Comparison of ENCODE assay signal across 25 cellular contexts in genomic region chr22:47054231-47055072, GRCh38.
A peak's percentile ranks its signal among the peaks of the same experiment; 100 is the strongest.
DNase-seq lines count a peak whose midpoint lies in the region; ATAC-seq and TF ChIP-seq lines count a peak whose summit lies in the region.
"Had no signal": no experiment of that assay in that cellular context is flagged by ENCODE, and none has a peak within 500 bp of the region (broad histone marks: within the 10 kb centered on the region; RNA-seq: fewer than 3 reads in every experiment).

No MANE protein-coding gene starts in this region.

- no peaks in the 10 kb centered on the region for H3F3A ChIP-seq in neural progenitor cell (ENCODE audit: low read depth)

- H3K4me1 ChIP-seq in neural progenitor cell: peaks cover 26% of the 10 kb centered on the region
- H3K4me1 ChIP-seq: stomach, tibial artery had no signal

- H3K79me2 ChIP-seq in neural progenitor cell (ENCODE audit: low read depth): no peaks in the 10 kb centered on the region

- H3K27me3 ChIP-seq in neural progenitor cell: no peaks in the 10 kb centered on the region
- H3K27me3 ChIP-seq: body of pancreas, dorsolateral prefrontal cortex, stomach, tibial artery had no signal

- H3K27ac Mint-ChIP-seq in stimulated activated naive CD8-positive, alpha-beta T cell treated with anti-CD3 and anti-CD28 coated beads, Interleukin-15, Interleukin-2, amounts not matched to agents 100 ng/mL and 50 ng/mL, for 24 hours: peak overlapping the region; percentile 13
- H3K27ac Mint-ChIP-seq in chondrocyte (ENCODE audit: unreplicated experiment) (no peak overlapping the region), neural progenitor cell (peak overlapping the region; percentile 69)
- H3K27ac Mint-ChIP-seq: progenitor cell of endocrine pancreas had no signal

- H3K27ac ChIP-seq in neural progenitor cell: no peak overlapping the region
- H3K27ac ChIP-seq: body of pancreas, dorsolateral prefrontal cortex, stomach, tibial artery had no signal

- no peak for ATAC-seq in stimulated activated naive CD8-positive, alpha-beta T cell treated with anti-CD3 and anti-CD28 coated beads, Interleukin-15, Interleukin-2, amounts not matched to agents 100 U/mL and 50 U/mL, for 24 hours
- ATAC-seq in HG02678 (IDR thresholded peaks at IDR 0.05; ENCODE audit: unreplicated experiment) (no peak), HG03565 (IDR thresholded peaks at IDR 0.05; ENCODE audit: unreplicated experiment) (no peak)
- ATAC-seq: HCT116; mucosa of descending colon; natural killer cell treated with Interleukin-12 subunit alpha and Interleukin-12 subunit beta and Interleukin-15 and Interleukin-18, amount 100 ng/mL, for 72 hours had no signal

- H3K9me3 Mint-ChIP-seq in stimulated activated naive CD8-positive, alpha-beta T cell treated with anti-CD3 and anti-CD28 coated beads, Interleukin-15, Interleukin-2, amounts not matched to agents 100 ng/mL and 50 ng/mL, for 24 hours: no peaks in the 10 kb centered on the region
- no peaks in the 10 kb centered on the region for H3K9me3 Mint-ChIP-seq in chondrocyte (ENCODE audit: low read depth)
- H3K9me3 Mint-ChIP-seq in neural progenitor cell: no peaks in the 10 kb centered on the region
- H3K9me3 Mint-ChIP-seq: natural killer cell treated with Interleukin-12 subunit alpha and Interleukin-12 subunit beta and Interleukin-15 and Interleukin-18, amount 100 ng/mL, for 72 hours had no signal

- peaks cover 17% of the 10 kb centered on the region for H3K36me3 Mint-ChIP-seq in stimulated activated naive CD8-positive, alpha-beta T cell treated with anti-CD3 and anti-CD28 coated beads, Interleukin-15, Interleukin-2, amounts not matched to agents 100 ng/mL and 50 ng/mL, for 24 hours (ENCODE audit: low read depth)
- H3K36me3 Mint-ChIP-seq in chondrocyte (ENCODE audit: low read depth) (peaks cover 2% of the 10 kb centered on the region), neural progenitor cell (peaks cover 1% of the 10 kb centered on the region)
- H3K36me3 Mint-ChIP-seq: natural killer cell treated with Interleukin-12 subunit alpha and Interleukin-12 subunit beta and Interleukin-15 and Interleukin-18, amount 100 ng/mL, for 72 hours had no signal

- H3K4me3 Mint-ChIP-seq in stimulated activated naive CD8-positive, alpha-beta T cell treated with anti-CD3 and anti-CD28 coated beads, Interleukin-15, Interleukin-2, amounts not matched to agents 100 ng/mL and 50 ng/mL, for 24 hours: no peak overlapping the region
- H3K4me3 Mint-ChIP-seq in chondrocyte (ENCODE audit: unreplicated experiment) (no peak overlapping the region), neural progenitor cell (no peak overlapping the region)
- H3K4me3 Mint-ChIP-seq: natural killer cell treated with Interleukin-12 subunit alpha and Interleukin-12 subunit beta and Interleukin-15 and Interleukin-18, amount 100 ng/mL, for 72 hours had no signal

- H3K4me3 ChIP-seq in neural progenitor cell: no peak overlapping the region
- H3K4me3 ChIP-seq: body of pancreas, dorsolateral prefrontal cortex, mucosa of descending colon, stomach, tibial artery had no signal

- H3K36me3 ChIP-seq in neural progenitor cell: no peaks in the 10 kb centered on the region

- no peaks in the 10 kb centered on the region for H3K9me3 ChIP-seq in neural progenitor cell (ENCODE audit: low read depth)
- H3K9me3 ChIP-seq: body of pancreas, mucosa of descending colon, SK-N-SH, stomach, tibial artery had no signal

- no peak overlapping the region for H2AFZ ChIP-seq in neural progenitor cell (replicated peaks)

- no peak overlapping the region for H3K9ac ChIP-seq in neural progenitor cell
- H3K9ac ChIP-seq: SK-N-SH had no signal

- DNase-seq in stimulated activated naive CD8-positive, alpha-beta T cell treated with anti-CD3 and anti-CD28 coated beads, Interleukin-15, Interleukin-2, amounts not matched to agents 100 U/mL and 50 U/mL, for 24 hours: no peak
- peak; percentile 71 for DNase-seq in chondrocyte (ENCODE audit: low spot score)
- no peak for DNase-seq in neural progenitor cell (ENCODE audit: low spot score)
- no peak for DNase-seq in stimulated activated CD4-positive, alpha-beta T cell treated with anti-CD3 and anti-CD28 coated beads, Interleukin-1b, Interleukin-23, amount 100 ng/mL, for 48 hours
- DNase-seq: ACHN; activated CD4-positive, alpha-beta T cell treated with anti-CD3 and anti-CD28 coated beads for 1 hour; activated effector memory CD4-positive, alpha-beta T cell treated with anti-CD3 and anti-CD28 coated beads, Interleukin-2, amount 50 U/mL, for 16 hours; activated T-cell treated with anti-CD3 and anti-CD28 coated beads for 4 hours; Calu3; cerebellar nuclear complex; NCI-H146; SK-N-SH; stimulated activated CD4-positive, alpha-beta T cell treated with anti-CD3 and anti-CD28 coated beads, Interleukin-15, amount 100 ng/mL, for 24 hours; stomach; T-helper 2 cell; tibial artery had no signal

- no peaks in the 10 kb centered on the region for H3K27me3 Mint-ChIP-seq in stimulated activated naive CD8-positive, alpha-beta T cell treated with anti-CD3 and anti-CD28 coated beads, Interleukin-15, Interleukin-2, amounts not matched to agents 100 ng/mL and 50 ng/mL, for 24 hours
- no peaks in the 10 kb centered on the region for H3K27me3 Mint-ChIP-seq in chondrocyte (ENCODE audit: low read depth)
- no peaks in the 10 kb centered on the region for H3K27me3 Mint-ChIP-seq in neural progenitor cell (ENCODE audit: insufficient read depth, low read depth)
- H3K27me3 Mint-ChIP-seq: natural killer cell treated with Interleukin-12 subunit alpha and Interleukin-12 subunit beta and Interleukin-15 and Interleukin-18, amount 100 ng/mL, for 72 hours; progenitor cell of endocrine pancreas had no signal

- no peak overlapping the region for H3K4me2 ChIP-seq in neural progenitor cell
- H3K4me2 ChIP-seq: SK-N-SH had no signal

- no peak for TF ChIP-seq CTCF in chondrocyte (IDR thresholded peaks at IDR 0.05)
- TF ChIP-seq CTCF in neural progenitor cell (IDR thresholded peaks at IDR 0.05): no peak

- peaks cover 10% of the 10 kb centered on the region for H3K4me1 Mint-ChIP-seq in stimulated activated naive CD8-positive, alpha-beta T cell treated with anti-CD3 and anti-CD28 coated beads, Interleukin-15, Interleukin-2, amounts not matched to agents 100 ng/mL and 50 ng/mL, for 24 hours (ENCODE audit: low read depth)
- H3K4me1 Mint-ChIP-seq in chondrocyte (ENCODE audit: low read depth): peaks cover 15% of the 10 kb centered on the region
- H3K4me1 Mint-ChIP-seq in neural progenitor cell: peaks cover 45% of the 10 kb centered on the region

- H4K20me1 ChIP-seq in neural progenitor cell (ENCODE audit: low read depth): peaks cover 6% of the 10 kb centered on the region
